ENCODE assay signal across 8 cellular contexts in genomic region chr9:2158729-2159128, GRCh38.
A peak's percentile ranks its signal among the peaks of the same experiment; 100 is the strongest.
DNase-seq lines count a peak whose midpoint lies in the region; ATAC-seq and TF ChIP-seq lines count a peak whose summit lies in the region.

No MANE protein-coding gene starts in this region.

- DNase-seq in activated naive CD4-positive, alpha-beta T cell treated with anti-CD3 and anti-CD28 coated beads for 36 hours: no peak
- no peak for DNase-seq in activated naive CD4-positive, alpha-beta T cell (lab: John Stamatoyannopoulos, UW)
- DNase-seq in astrocyte of the spinal cord (ENCODE audit: low read depth, low spot score): peak; percentile 16
- peak; percentile 14 for DNase-seq in mesenchymal stem cell
- DNase-seq in type B pancreatic cell (ENCODE audit: extremely low spot score, unreplicated experiment): no peak
- DNase-seq in effector CD4-positive, alpha-beta T cell: no peak

- H3K4me1 Mint-ChIP-seq in activated naive CD4-positive, alpha-beta T cell treated with anti-CD3 and anti-CD28 coated beads for 36 hours (ENCODE audit: low read depth): peaks cover 54% of the 10 kb centered on the region
- peaks cover 37% of the 10 kb centered on the region for H3K4me1 Mint-ChIP-seq in type B pancreatic cell (ENCODE audit: unreplicated experiment)

- CTCF ChIA-PET in activated naive CD4-positive, alpha-beta T cell treated with anti-CD3 and anti-CD28 coated beads for 36 hours (lab: Charles Lee): interaction anchor here (0.7 to 2.3 kb wide), 4 partner anchors 8 to 138 kb away, joined by 3 to 6 read pairs (median 4); no protein-coding TSS in a partner anchor

- H3K4ac ChIP-seq in mesenchymal stem cell (ENCODE audit: low read depth in 1 of 2, low read length in 2 of 2): no peak overlapping the region

- no peak overlapping the region for H2AFZ ChIP-seq in mesenchymal stem cell (ENCODE audit: low read depth, low read length)

- H3K4me3 Mint-ChIP-seq in activated naive CD4-positive, alpha-beta T cell treated with anti-CD3 and anti-CD28 coated beads for 36 hours: peak overlapping the region; percentile 80
- peak overlapping the region; percentile 88 for H3K4me3 Mint-ChIP-seq in type B pancreatic cell

- H3K36me3 Mint-ChIP-seq in activated naive CD4-positive, alpha-beta T cell treated with anti-CD3 and anti-CD28 coated beads for 36 hours (ENCODE audit: low read depth): peaks cover 8% of the 10 kb centered on the region
- peaks cover 14% of the 10 kb centered on the region for H3K36me3 Mint-ChIP-seq in type B pancreatic cell

- peaks cover 0 to 22% of the 10 kb centered on the region in 2 experiments for H3K36me3 ChIP-seq in mesenchymal stem cell (ENCODE audit: control insufficient read depth in 1 of 2, insufficient read depth in 2 of 2, low read depth in 1 of 2, low read length in 2 of 2)

- H4K8ac ChIP-seq in mesenchymal stem cell (ENCODE audit: low read length): no peak overlapping the region

- H3K9ac ChIP-seq in mesenchymal stem cell (ENCODE audit: low read length): peak overlapping the region; percentile 93

- no peak overlapping the region for H2BK120ac ChIP-seq in mesenchymal stem cell (ENCODE audit: low read depth, low read length)

- H3K23ac ChIP-seq in mesenchymal stem cell (ENCODE audit: low read length in 2 of 2): no peak overlapping the region

- peak overlapping the region; percentile 53 for H3K4me3 ChIP-seq in astrocyte of the spinal cord (ENCODE audit: low read depth, low read length)
- H3K4me3 ChIP-seq in mesenchymal stem cell (ENCODE audit: insufficient read depth in 1 of 2, low read depth in 1 of 2, low read length in 2 of 2): peak overlapping the region in 1 of 2 experiments; percentile 81

- in situ Hi-C loops in astrocyte of the spinal cord (cut with HindIII; ENCODE audit: low sequenced_read_pairs): no loop called here

- H3K27me3 Mint-ChIP-seq in activated naive CD4-positive, alpha-beta T cell treated with anti-CD3 and anti-CD28 coated beads for 36 hours (ENCODE audit: low read depth): no peaks in the 10 kb centered on the region
- H3K27me3 Mint-ChIP-seq in type B pancreatic cell: no peaks in the 10 kb centered on the region

- no CpG with 5 or more reads among the region's 3 CpGs for WGBS in mesenchymal stem cell

- ATAC-seq in GM18909 (IDR thresholded peaks at IDR 0.05; ENCODE audit: poor library complexity, unreplicated experiment): no peak
- ATAC-seq in HG02938 (IDR thresholded peaks at IDR 0.05; ENCODE audit: unreplicated experiment): no peak

- H3K27me3 ChIP-seq in mesenchymal stem cell (ENCODE audit: control insufficient read depth in 1 of 2, insufficient read depth in 1 of 2, low read length in 2 of 2): no peaks in the 10 kb centered on the region

- H3K18ac ChIP-seq in mesenchymal stem cell (ENCODE audit: low read depth in 1 of 2, low read length in 2 of 2): no peak overlapping the region

- H2BK5ac ChIP-seq in mesenchymal stem cell (ENCODE audit: low read depth, low read length, poor library complexity, severe bottlenecking): peak overlapping the region; percentile 57

- intact Hi-C loops in activated naive CD4-positive, alpha-beta T cell treated with anti-CD3 and anti-CD28 coated beads for 36 hours (cut with micrococcal nuclease): loop anchor here (1.0 to 10.0 kb wide), 9 partner anchors 32 to 1369 kb away; partner anchors contain the start of genes PUM3, RFX3, SMARCA2 and VLDLR

- no peak for TF ChIP-seq CTCF in astrocyte of the spinal cord (IDR thresholded peaks at IDR 0.05; ENCODE audit: low read depth, low read length)
- no peak for TF ChIP-seq CTCF in type B pancreatic cell (conservative IDR thresholded peaks at IDR 0.05)

- H3K27ac Mint-ChIP-seq in activated naive CD4-positive, alpha-beta T cell treated with anti-CD3 and anti-CD28 coated beads for 36 hours: peak overlapping the region; percentile 94
- H3K27ac Mint-ChIP-seq in type B pancreatic cell: peak overlapping the region; percentile 80

- no peak overlapping the region for H3K14ac ChIP-seq in mesenchymal stem cell (ENCODE audit: low read length in 2 of 2)

- H3K4me2 ChIP-seq in mesenchymal stem cell (ENCODE audit: low read length, poor library complexity, severe bottlenecking): peak overlapping the region; percentile 75

- no peaks in the 10 kb centered on the region for H3K9me3 ChIP-seq in mesenchymal stem cell (ENCODE audit: control insufficient read depth, low read length)

- H3K4me1 ChIP-seq in mesenchymal stem cell (ENCODE audit: control insufficient read depth, insufficient read depth, low read depth, low read length): peaks cover 3% of the 10 kb centered on the region

- peak overlapping the region; percentile 87 for H3K27ac ChIP-seq in mesenchymal stem cell (ENCODE audit: low read length, poor library complexity, severe bottlenecking)

- H2BK15ac ChIP-seq in mesenchymal stem cell (ENCODE audit: low read depth, poor library complexity, severe bottlenecking): no peak overlapping the region

- H4K91ac ChIP-seq in mesenchymal stem cell (ENCODE audit: low read length): no peak overlapping the region

- H2BK12ac ChIP-seq in mesenchymal stem cell (ENCODE audit: low read length in 2 of 2): no peak overlapping the region

- peaks cover 8% of the 10 kb centered on the region for H3K79me1 ChIP-seq in mesenchymal stem cell (replicated peaks; ENCODE audit: low read length, poor library complexity, severe bottlenecking)

- no peak overlapping the region for H2AK5ac ChIP-seq in mesenchymal stem cell (ENCODE audit: low read length, severe bottlenecking)

- H3K9me3 Mint-ChIP-seq in activated naive CD4-positive, alpha-beta T cell treated with anti-CD3 and anti-CD28 coated beads for 36 hours: no peaks in the 10 kb centered on the region
- H3K9me3 Mint-ChIP-seq in type B pancreatic cell: no peaks in the 10 kb centered on the region

Comparison
In these comparisons a context has a peak if more than half of its experiments do, and no peak if none do; other contexts are left out.
1. DNase-seq: peak in astrocyte of the spinal cord (single experiment) and mesenchymal stem cell (single experiment); none in activated naive CD4-positive, alpha-beta T cell treated with anti-CD3 and anti-CD28 coated beads for 36 hours (single experiment), activated naive CD4-positive, alpha-beta T cell (0 of 4), type B pancreatic cell (single experiment) and effector CD4-positive, alpha-beta T cell (single experiment).